ENCODE assay signal across 12 cellular contexts in the genomic region with DNA sequence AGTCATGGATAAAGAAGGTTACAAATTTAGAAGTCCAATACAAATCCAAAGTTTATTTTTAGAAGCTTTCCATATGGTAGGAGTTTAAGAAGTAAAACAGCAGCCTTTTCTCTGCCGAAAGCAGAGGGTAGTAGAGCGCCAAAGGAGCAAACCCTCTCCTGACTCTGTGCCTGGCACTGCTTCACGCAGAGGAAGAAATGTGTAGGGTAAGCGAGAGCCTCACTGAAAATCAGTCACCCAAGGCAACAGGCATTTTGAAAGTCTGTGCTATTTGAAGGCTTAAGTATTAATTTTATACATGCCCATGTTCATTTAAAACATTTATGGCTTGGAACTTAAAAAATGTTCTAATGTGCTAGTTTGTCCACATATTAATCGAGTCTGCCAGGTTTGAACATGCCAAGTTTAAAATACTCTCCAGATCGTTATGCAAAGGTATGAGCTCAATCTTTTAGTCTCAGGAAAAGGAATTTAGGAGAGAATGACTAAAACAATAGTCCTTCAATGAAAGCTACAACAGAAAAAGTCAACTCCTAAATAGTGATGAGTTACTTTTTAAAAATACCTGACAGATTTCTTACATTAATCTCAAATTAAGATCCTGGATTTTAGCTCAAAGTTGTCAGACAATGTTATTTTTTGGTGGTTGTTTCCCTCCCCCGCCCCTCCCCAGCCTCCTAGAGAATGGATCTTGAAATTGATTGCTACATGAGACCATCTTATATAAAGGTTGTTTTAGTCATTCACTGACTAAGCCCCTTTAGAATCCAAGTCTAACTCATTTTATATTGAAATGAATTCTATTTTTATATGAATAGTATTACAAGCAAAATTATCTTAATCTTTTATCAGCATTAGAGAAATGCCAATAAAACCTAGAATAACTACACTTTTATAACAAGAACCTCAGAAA. TPM values are rescaled to one million over a fixed set of nuclear protein-coding genes. Genes with fewer than 3 reads are reported as not detected.
DNase-seq lines count a peak whose midpoint lies in the region; ATAC-seq and TF ChIP-seq lines count a peak whose summit lies in the region.
"Had no signal": no experiment of that assay in that cellular context is flagged by ENCODE, and none has a peak within 500 bp of the region (broad histone marks: within the 10 kb centered on the region; RNA-seq: fewer than 3 reads in every experiment).

No MANE protein-coding gene starts in this region.

- intact Hi-C loops in esophagus muscularis mucosa (cut with DNase I): no loop called here

- H3K4me1 ChIP-seq in DOHH2 (ENCODE audit: control insufficient read depth, low read length) (peaks cover 53% of the 10 kb centered on the region), esophagus muscularis mucosa (peaks cover 58 to 90% (median 81%) of the 10 kb centered on the region in 4 donors)

- H3K9me3 ChIP-seq in DOHH2 (ENCODE audit: control insufficient read depth, insufficient read depth, low read length) (no peaks in the 10 kb centered on the region), esophagus muscularis mucosa (no peaks in the 10 kb centered on the region)
- H3K9me3 ChIP-seq: BLaER1 treated with 17β-estradiol and CSF1 and Interleukin-3, amounts not matched to agents 10 nM and 100 nM had no signal

- H3K27ac ChIP-seq in DOHH2 (ENCODE audit: low read depth, low read length) (no peak overlapping the region), RWPE1 (peak overlapping the region; percentile 60), esophagus muscularis mucosa (replicated peaks in 1 of 4) (peak overlapping the region; percentile 1 to 54 (median 41))
- H3K27ac ChIP-seq: BLaER1 treated with 17β-estradiol and CSF1 and Interleukin-3, amounts not matched to agents 10 nM and 100 nM had no signal

- H3K4me2 ChIP-seq in DOHH2 (ENCODE audit: low read length): peak overlapping the region; percentile 3; the same call in 1 of the 2 replicates

- TF ChIP-seq POLR2A in esophagus muscularis mucosa (IDR thresholded peaks at IDR 0.05; ENCODE audit: low read depth): no peak

- H3F3A ChIP-seq in DOHH2 (ENCODE audit: control insufficient read depth, insufficient read depth): no peaks in the 10 kb centered on the region; the same call in 1 of the 2 replicates

- H3K9me2 ChIP-seq in DOHH2 (replicated peaks; ENCODE audit: control insufficient read depth, low read length): no peaks in the 10 kb centered on the region

- ATAC-seq in omental fat pad (ENCODE audit: low FRiP score) (peak; percentile 47), GM18511 (IDR thresholded peaks at IDR 0.05; ENCODE audit: unreplicated experiment) (no peak)
- ATAC-seq: left ventricle myocardium superior had no signal

- DNase-seq in RWPE1 (ENCODE audit: low spot score): peak; percentile 36
- DNase-seq in esophagus muscularis mucosa (ENCODE audit: extremely low spot score): no peak
- no peak for DNase-seq in omental fat pad (ENCODE audit: low spot score)
- no peak for DNase-seq in activated effector memory CD4-positive, alpha-beta T cell treated with anti-CD3 and anti-CD28 coated beads, Interleukin-2, amount 50 U/mL, for 16 hours
- no peak for DNase-seq in HPDE6-E6E7 (ENCODE audit: extremely low spot score)
- no peak for DNase-seq in activated CD4-positive, CD25-positive, alpha-beta regulatory T cell (lab: John Stamatoyannopoulos, UW)
- DNase-seq: activated naive CD8-positive, alpha-beta T cell treated with anti-CD3 and anti-CD28 coated beads, Interleukin-2, amount 10 ng/mL, durations not matched to agents 7 days and 5 days; left ventricle myocardium superior; NCI-H2081 treated with DMSO at 0.1 percent for 48 hours had no signal

- H3K27me3 ChIP-seq in DOHH2 (ENCODE audit: control insufficient read depth, low read length) (no peaks in the 10 kb centered on the region), esophagus muscularis mucosa (no peaks in the 10 kb centered on the region)
- H3K27me3 ChIP-seq: BLaER1 treated with 17β-estradiol and CSF1 and Interleukin-3, amounts not matched to agents 10 nM and 100 nM had no signal

- CTCF ChIA-PET in RWPE1 (lab: Yijun Ruan, JAX): interaction anchor here (0.7 kb wide), 1 partner anchor 15 kb away, joined by 3 read pairs; no protein-coding TSS in a partner anchor

- POLR2A ChIA-PET in RWPE1 (lab: Yijun Ruan, JAX; ENCODE audit: low non-redundant PET): interaction anchor here (0.6 kb wide), 1 partner anchor 18 kb away, joined by 3 read pairs; no protein-coding TSS in a partner anchor

- peaks cover 8% of the 10 kb centered on the region; the same call in 1 of the 2 replicates for H4K20me1 ChIP-seq in DOHH2 (ENCODE audit: control insufficient read depth, insufficient read depth, low read depth, low read length)

- WGBS in esophagus muscularis mucosa: 53% methylated on average over 7 of the region's 7 CpGs

- no peak for TF ChIP-seq CTCF in DOHH2 (IDR thresholded peaks at IDR 0.05; ENCODE audit: low read depth, low read length, poor library complexity, severe bottlenecking)
- no peak for TF ChIP-seq CTCF in RWPE1 (conservative IDR thresholded peaks at IDR 0.05; ENCODE audit: low read depth)
- no peak for TF ChIP-seq CTCF in esophagus muscularis mucosa (IDR thresholded peaks at IDR 0.05)
- TF ChIP-seq CTCF in omental fat pad (IDR thresholded peaks at IDR 0.05): no peak

- H3K79me2 ChIP-seq in DOHH2 (ENCODE audit: control insufficient read depth, low read length): peaks cover 96% of the 10 kb centered on the region

- H3K4me3 ChIP-seq in DOHH2 (ENCODE audit: low read length) (no peak overlapping the region), esophagus muscularis mucosa (peak overlapping the region in 3 of 4 donors; percentile 5 to 26 (median 18))
- H3K4me3 ChIP-seq: BLaER1 treated with 17β-estradiol and CSF1 and Interleukin-3, amounts not matched to agents 10 nM and 100 nM had no signal

- 0 out of 2 replicates have a peak, but pooled peaks cover 3% of the 10 kb centered on the region for H3K36me3 ChIP-seq in DOHH2 (ENCODE audit: control insufficient read depth, low read length)
- no peaks in the 10 kb centered on the region for H3K36me3 ChIP-seq in esophagus muscularis mucosa

- no peak for TF ChIP-seq EP300 in esophagus muscularis mucosa (IDR thresholded peaks at IDR 0.05)

RNA-seq across cellular contexts. Expression of a gene that starts 38.7 kb away (rescaled TPM):
- total RNA-seq in esophagus muscularis mucosa (10 to 100 TPM; 55.6 to 88.7 (median 73.6) TPM), omental fat pad (10 to 100 TPM; 36.0 to 76.3 (median 54.7) TPM)
